14 cellular contexts compared by ENCODE assay signal in the genomic region with DNA sequence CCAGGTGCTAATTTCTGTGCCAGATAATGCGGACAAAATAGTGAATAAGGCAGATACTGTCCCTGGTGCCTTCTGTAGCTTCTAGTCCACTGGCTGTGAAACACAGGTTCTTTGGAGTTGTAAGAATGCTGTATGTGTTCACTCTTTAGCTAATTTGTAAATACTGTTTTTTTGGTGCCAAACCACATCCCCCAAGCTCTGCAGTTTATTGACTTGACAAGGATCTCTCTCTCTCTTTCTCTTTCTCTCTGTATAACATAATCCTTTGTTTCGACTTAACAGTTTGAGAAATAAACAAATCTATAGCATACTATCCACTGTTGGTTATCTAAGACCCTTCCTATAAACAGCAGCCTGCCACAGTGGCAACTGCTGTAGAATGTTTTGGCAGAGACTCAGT. TPM values are rescaled to one million over a fixed set of nuclear protein-coding genes. Genes with fewer than 3 reads are reported as not detected.
A peak's percentile ranks its signal among the peaks of the same experiment; 100 is the strongest.
DNase-seq lines count a peak whose midpoint lies in the region; ATAC-seq and TF ChIP-seq lines count a peak whose summit lies in the region.
"Had no signal": no experiment of that assay in that cellular context is flagged by ENCODE, and none has a peak within 500 bp of the region (broad histone marks: within the 10 kb centered on the region; RNA-seq: fewer than 3 reads in every experiment).

No MANE protein-coding gene starts in this region.

- POLR2A ChIA-PET in CD4-positive, alpha-beta T cell (lab: Charles Lee), result interaction anchor here (0.6 to 8.4 kb wide), 7 partner anchors 8 to 1767 kb away, joined by 3 to 119 read pairs (median 4); no protein-coding TSS in a partner anchor

- no peaks in the 10 kb centered on the region for H3K27me3 Mint-ChIP-seq in CD4-positive, alpha-beta T cell
- H3K27me3 Mint-ChIP-seq in activated naive CD8-positive, alpha-beta T cell, result no peaks in the 10 kb centered on the region
- H3K27me3 Mint-ChIP-seq in natural killer cell (ENCODE audit: low read depth in 2 of 2) (no peaks in the 10 kb centered on the region), type B pancreatic cell (no peaks in the 10 kb centered on the region)

- CTCF ChIA-PET in CD4-positive, alpha-beta T cell (lab: Charles Lee), result interaction anchor here (0.6 kb wide), 1 partner anchor 188 kb away, joined by 4 read pairs; no protein-coding TSS in a partner anchor

- no peaks in the 10 kb centered on the region for H3K36me3 ChIP-seq in KOPT-K1 (ENCODE audit: insufficient read depth, low read length)

- H3K27ac ChIP-seq in CD4-positive, alpha-beta T cell (ENCODE audit: low read depth, low read length), result no peak overlapping the region
- peak overlapping the region; percentile 58 for H3K27ac ChIP-seq in KOPT-K1 (ENCODE audit: low read depth, low read length, poor library complexity, severe bottlenecking)

- H3K36me3 Mint-ChIP-seq in CD4-positive, alpha-beta T cell (ENCODE audit: low read depth), result peaks cover 31% of the 10 kb centered on the region
- H3K36me3 Mint-ChIP-seq in activated naive CD8-positive, alpha-beta T cell, result peaks cover 6% of the 10 kb centered on the region
- H3K36me3 Mint-ChIP-seq in natural killer cell (no peaks in the 10 kb centered on the region), type B pancreatic cell (peaks cover 36% of the 10 kb centered on the region)

- no peaks in the 10 kb centered on the region for H3K9me3 Mint-ChIP-seq in CD4-positive, alpha-beta T cell
- H3K9me3 Mint-ChIP-seq in activated naive CD8-positive, alpha-beta T cell (ENCODE audit: low read depth), result no peaks in the 10 kb centered on the region
- H3K9me3 Mint-ChIP-seq in natural killer cell (no peaks in the 10 kb centered on the region), type B pancreatic cell (no peaks in the 10 kb centered on the region)

- DNase-seq in CD4-positive, alpha-beta T cell, result no peak
- DNase-seq in natural killer cell, result no peak
- DNase-seq in SK-N-DZ (ENCODE audit: low spot score), result no peak
- no peak for DNase-seq in NOMO-1 treated with dmso at 0.1 percent for 144 hours (lab: John Stamatoyannopoulos, UW; ENCODE audit: unreplicated experiment)
- DNase-seq in NK-92 treated with Interleukin-12 subunit alpha and Interleukin-12 subunit beta, amount 100 ng/mL, for 24 hours (lab: John Stamatoyannopoulos, UW), result no peak
- no peak for DNase-seq in type B pancreatic cell (ENCODE audit: extremely low spot score, unreplicated experiment)
- DNase-seq: activated naive CD4-positive, alpha-beta T cell; Caco-2; mucosa of descending colon; NCI-H1436; NCI-H510A treated with DMSO at 0.1 percent for 48 hours; retina had no signal

- peaks cover 92% of the 10 kb centered on the region for H3K4me1 Mint-ChIP-seq in CD4-positive, alpha-beta T cell (ENCODE audit: low read depth)
- H3K4me1 Mint-ChIP-seq in activated naive CD8-positive, alpha-beta T cell (ENCODE audit: low read depth), result peaks cover 62% of the 10 kb centered on the region
- H3K4me1 Mint-ChIP-seq in natural killer cell (peaks cover 65 to 72% of the 10 kb centered on the region in 2 donors), type B pancreatic cell (ENCODE audit: unreplicated experiment) (peaks cover 62% of the 10 kb centered on the region)

- TF ChIP-seq CTCF in CD4-positive, alpha-beta T cell (IDR thresholded peaks at IDR 0.05), result no peak
- TF ChIP-seq CTCF in natural killer cell (IDR thresholded peaks at IDR 0.05) (no peak), type B pancreatic cell (conservative IDR thresholded peaks at IDR 0.05) (no peak)

- H3K27ac Mint-ChIP-seq in CD4-positive, alpha-beta T cell, result peak overlapping the region; percentile 30
- H3K27ac Mint-ChIP-seq in activated naive CD8-positive, alpha-beta T cell, result peak overlapping the region; percentile 43
- H3K27ac Mint-ChIP-seq in natural killer cell, result peak overlapping the region; percentile 76 to 80
- no peak overlapping the region for H3K27ac Mint-ChIP-seq in type B pancreatic cell

- peak overlapping the region; percentile 64 for H3K4me3 Mint-ChIP-seq in CD4-positive, alpha-beta T cell
- H3K4me3 Mint-ChIP-seq in activated naive CD8-positive, alpha-beta T cell, result peak overlapping the region; percentile 45
- H3K4me3 Mint-ChIP-seq in natural killer cell (peak overlapping the region; percentile 76), type B pancreatic cell (no peak overlapping the region)

- intact Hi-C loops in CD4-positive, alpha-beta T cell (cut with DNase I, micrococcal nuclease), result no loop called here
- intact Hi-C loops in natural killer cell (cut with micrococcal nuclease), result no loop called here

- no peaks in the 10 kb centered on the region for H3K9me3 ChIP-seq in CD4-positive, alpha-beta T cell (ENCODE audit: control insufficient read depth, low read length)
- no peaks in the 10 kb centered on the region for H3K9me3 ChIP-seq in KOPT-K1 (ENCODE audit: insufficient read depth, low read length, poor library complexity, severe bottlenecking)
- H3K9me3 ChIP-seq: Caco-2, mucosa of descending colon had no signal

- no peak for ATAC-seq in CD4-positive, alpha-beta T cell (ENCODE audit: poor library complexity)
- peak; percentile 14 to 45 (median 43) for ATAC-seq in natural killer cell
- ATAC-seq: mucosa of descending colon had no signal

- H3K27me3 ChIP-seq in CD4-positive, alpha-beta T cell (ENCODE audit: control insufficient read depth, insufficient read depth, low read length), result no peaks in the 10 kb centered on the region

RNA-seq across cellular contexts. Expression of gene SMAD3, which starts 7.5 kb away (rescaled TPM):
- 10 to 100 TPM; 30.0 to 31.0 TPM for total RNA-seq in CD4-positive, alpha-beta T cell
- total RNA-seq in natural killer cell (10 to 100 TPM; 47.1 to 72.6 (median 63.0) TPM), type B pancreatic cell (ENCODE audit: low replicate concordance) (52.0 and 59.0 TPM in 2 replicates)
- 9.6 and 9.9 TPM in 2 replicates for polyA plus RNA-seq in SK-N-DZ (2014; cell fraction: cytosol; rRNA removed)
- polyA plus RNA-seq in SK-N-DZ (2014; cell fraction: nucleus; rRNA removed), result 9.2 and 14.6 TPM in 2 replicates
